Comparison of ENCODE assay signal across 19 cellular contexts in the genomic region with DNA sequence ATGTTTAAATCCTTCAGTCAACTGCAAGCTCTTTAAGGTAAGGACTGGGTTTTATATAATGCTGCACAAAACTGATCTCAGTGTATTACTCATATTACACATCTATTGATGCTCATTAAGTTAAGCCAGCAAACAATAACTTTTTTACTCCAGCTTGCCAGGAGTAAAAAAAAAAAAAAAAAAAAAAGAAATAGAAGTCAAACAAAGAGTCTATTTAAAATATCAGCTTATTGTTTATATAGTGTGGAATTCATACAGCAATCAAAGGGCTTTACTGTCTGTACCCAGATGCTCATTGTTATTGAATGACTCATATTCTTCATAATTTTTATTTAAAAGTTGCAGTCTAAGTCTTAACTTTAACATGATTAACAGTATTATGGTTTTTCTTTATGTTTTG. TPM values are rescaled to one million over a fixed set of nuclear protein-coding genes. Genes with fewer than 3 reads are reported as not detected.
DNase-seq lines count a peak whose midpoint lies in the region; ATAC-seq and TF ChIP-seq lines count a peak whose summit lies in the region.
"Had no signal": no experiment of that assay in that cellular context is flagged by ENCODE, and none has a peak within 500 bp of the region (broad histone marks: within the 10 kb centered on the region; RNA-seq: fewer than 3 reads in every experiment).

No MANE protein-coding gene starts in this region.

- H3K9ac ChIP-seq in endodermal cell (ENCODE audit: extremely low read depth, low read length, poor library complexity, severe bottlenecking), result no peak overlapping the region
- H3K9ac ChIP-seq: BLaER1 treated with 17β-estradiol and CSF1 and Interleukin-3, amounts not matched to agents 10 nM and 100 nM had no signal

- ATAC-seq in HG02759 (IDR thresholded peaks at IDR 0.05; ENCODE audit: unreplicated experiment), result no peak
- ATAC-seq: activated naive CD8-positive, alpha-beta T cell treated with anti-CD3 and anti-CD28 coated beads, Interleukin-2, amount 50 U/mL, for 24 hours; left lung; stimulated activated memory B cell treated with anti-CD40 and anti-IgM and Interleukin-4, amounts not matched to agents 10 μg/mL and 1 μg/mL and 100 μg/mL, for 72 hours had no signal

- H3K36me3 Mint-ChIP-seq in endodermal cell (ENCODE audit: low read depth), result peaks cover 5% of the 10 kb centered on the region

- H3K27ac ChIP-seq in endodermal cell (ENCODE audit: low read depth, low read length) (no peak overlapping the region), RWPE1 (no peak overlapping the region)
- H3K27ac ChIP-seq: BLaER1 treated with 17β-estradiol and CSF1 and Interleukin-3, amounts not matched to agents 10 nM and 100 nM; left lung; thyroid gland had no signal

- no peaks in the 10 kb centered on the region for H3K4me1 Mint-ChIP-seq in endodermal cell
- H3K4me1 Mint-ChIP-seq: activated B cell treated with CpG ODN at 0.5 μM for 24 hours; stimulated activated memory B cell treated with anti-CD40 and anti-IgM and Interleukin-4, amounts not matched to agents 10 μg/mL and 1 μg/mL and 100 μg/mL, for 72 hours had no signal

- DNase-seq in AG10803 (ENCODE audit: low read depth), result peak; percentile 53
- peak; percentile 58 for DNase-seq in LHCN-M2 (ENCODE audit: low read depth)
- DNase-seq in dermis blood vessel endothelial cell, result peak; percentile 62
- peak; percentile 69 for DNase-seq in iris pigment epithelial cell (ENCODE audit: low read depth)
- no peak for DNase-seq in endodermal cell
- DNase-seq in RWPE1 (ENCODE audit: low spot score), result no peak
- no peak for DNase-seq in SIG-M5 (lab: John Stamatoyannopoulos, UW)
- DNase-seq: activated B cell treated with CpG ODN at 0.5 μM for 24 hours; activated naive CD8-positive, alpha-beta T cell treated with anti-CD3 and anti-CD28 coated beads, Interleukin-2, amount 50 U/mL, for 24 hours; DMS 273 treated with DMSO at 0.1 percent for 48 hours; left lung; NCI-H1092 treated with DMSO at 0.1 percent for 48 hours; NCI-H2171 treated with DMSO at 0.1 percent for 48 hours; NCI-H82; thyroid gland had no signal

- no peaks in the 10 kb centered on the region for H3K27me3 Mint-ChIP-seq in endodermal cell (ENCODE audit: insufficient read depth)
- H3K27me3 Mint-ChIP-seq: activated B cell treated with CpG ODN at 0.5 μM for 24 hours; stimulated activated memory B cell treated with anti-CD40 and anti-IgM and Interleukin-4, amounts not matched to agents 10 μg/mL and 1 μg/mL and 100 μg/mL, for 72 hours had no signal

- peaks cover 6% of the 10 kb centered on the region for H3K9me3 ChIP-seq in endodermal cell (ENCODE audit: control insufficient read depth, low read length)
- H3K9me3 ChIP-seq: thyroid gland had no signal

- H3K9me3 Mint-ChIP-seq in endodermal cell, result peaks cover 10% of the 10 kb centered on the region
- H3K9me3 Mint-ChIP-seq: activated B cell treated with CpG ODN at 0.5 μM for 24 hours had no signal

- peaks cover 5% of the 10 kb centered on the region for H3K36me3 ChIP-seq in endodermal cell (ENCODE audit: control insufficient read depth, insufficient read depth, low read length)
- H3K36me3 ChIP-seq: thyroid gland had no signal

- no peaks in the 10 kb centered on the region for H3K27me3 ChIP-seq in endodermal cell (ENCODE audit: control insufficient read depth, insufficient read depth, low read length, poor library complexity, severe bottlenecking)
- H3K27me3 ChIP-seq: BLaER1 treated with 17β-estradiol and CSF1 and Interleukin-3, amounts not matched to agents 10 nM and 100 nM; left lung; thyroid gland had no signal

- TF ChIP-seq CTCF in AG10803 (conservative IDR thresholded peaks at IDR 0.05; ENCODE audit: low read length) (no peak), endodermal cell (conservative IDR thresholded peaks at IDR 0.05) (no peak), RWPE1 (conservative IDR thresholded peaks at IDR 0.05; ENCODE audit: low read depth) (no peak)

- H3K4me3 Mint-ChIP-seq in endodermal cell, result no peak overlapping the region
- H3K4me3 Mint-ChIP-seq: activated B cell treated with CpG ODN at 0.5 μM for 24 hours; activated naive CD8-positive, alpha-beta T cell treated with anti-CD3 and anti-CD28 coated beads, Interleukin-2, amount 50 U/mL, for 24 hours; stimulated activated memory B cell treated with anti-CD40 and anti-IgM and Interleukin-4, amounts not matched to agents 10 μg/mL and 1 μg/mL and 100 μg/mL, for 72 hours; T-helper 1 cell treated with Interleukin-12 subunit alpha and Interleukin-12 subunit beta and Interleukin-4 antibody, amounts not matched to agents 30 μg/mL and 1 μg/mL, for 36 hours had no signal

- no peak overlapping the region for H3K27ac Mint-ChIP-seq in endodermal cell
- H3K27ac Mint-ChIP-seq: activated B cell treated with CpG ODN at 0.5 μM for 24 hours; activated naive CD8-positive, alpha-beta T cell treated with anti-CD3 and anti-CD28 coated beads, Interleukin-2, amount 50 U/mL, for 24 hours; stimulated activated memory B cell treated with anti-CD40 and anti-IgM and Interleukin-4, amounts not matched to agents 10 μg/mL and 1 μg/mL and 100 μg/mL, for 72 hours; T-helper 1 cell treated with Interleukin-12 subunit alpha and Interleukin-12 subunit beta and Interleukin-4 antibody, amounts not matched to agents 30 μg/mL and 1 μg/mL, for 36 hours had no signal

- CTCF ChIA-PET in RWPE1 (lab: Yijun Ruan, JAX), result no interaction called here

- H3K4me1 ChIP-seq in endodermal cell (ENCODE audit: control insufficient read depth, insufficient read depth, low read length), result no peaks in the 10 kb centered on the region
- H3K4me1 ChIP-seq: BLaER1 treated with 17β-estradiol and CSF1 and Interleukin-3, amounts not matched to agents 10 nM and 100 nM; left lung; thyroid gland had no signal

- H3K4me3 ChIP-seq in AG10803 (ENCODE audit: low read length) (no peak overlapping the region), endodermal cell (ENCODE audit: low read length) (no peak overlapping the region)
- H3K4me3 ChIP-seq: BLaER1 treated with 17β-estradiol and CSF1 and Interleukin-3, amounts not matched to agents 10 nM and 100 nM; left lung; thyroid gland had no signal

- POLR2A ChIA-PET in RWPE1 (lab: Yijun Ruan, JAX; ENCODE audit: low non-redundant PET), result no interaction called here

RNA-seq across cellular contexts. Expression of a gene that starts 21.8 kb away (rescaled TPM):
- 7.1 and 8.1 TPM in 2 replicates for total RNA-seq in LHCN-M2 (2014; rRNA removed)
- polyA plus RNA-seq in LHCN-M2 (2012), result 2.5 TPM
- 7.3 and 9.0 TPM in 2 replicates for total RNA-seq in dermis blood vessel endothelial cell
- total RNA-seq in endodermal cell, result 10 to 100 TPM; 11.7 to 15.9 TPM
- polyA plus RNA-seq in endodermal cell (2013, experiment 1 of 2), result 9.4 TPM
- polyA plus RNA-seq in endodermal cell (2013, experiment 2 of 2), result 9.2 TPM

RNA-seq across cellular contexts. Expression of a gene that starts 47.2 kb away (rescaled TPM):
- total RNA-seq in LHCN-M2 (2014; rRNA removed) (10.2 and 10.9 TPM in 2 replicates), dermis blood vessel endothelial cell (11.7 and 14.5 TPM in 2 replicates), endodermal cell (10 to 100 TPM; 15.0 to 15.4 TPM)
- polyA plus RNA-seq in LHCN-M2 (2012), result 4.0 TPM
- 16.0 TPM for polyA plus RNA-seq in endodermal cell (2013, experiment 1 of 2)
- polyA plus RNA-seq in endodermal cell (2013, experiment 2 of 2), result 15.9 TPM

Comparison
In these comparisons a context has a peak if more than half of its experiments do, and no peak if none do; other contexts are left out.
1. DNase-seq: peak in AG10803 (single experiment), LHCN-M2 (single experiment), dermis blood vessel endothelial cell (single experiment) and iris pigment epithelial cell (single experiment); none in endodermal cell (single experiment), RWPE1 (single experiment) and SIG-M5 (single experiment).